ENCODE assay signal across 15 cellular contexts in genomic region chrX:53918697-53919096, GRCh38.
DNase-seq lines count a peak whose midpoint lies in the region; ATAC-seq and TF ChIP-seq lines count a peak whose summit lies in the region.
"Had no signal": no experiment of that assay in that cellular context is flagged by ENCODE, and none has a peak within 500 bp of the region (broad histone marks: within the 10 kb centered on the region; RNA-seq: fewer than 3 reads in every experiment).

No MANE protein-coding gene starts in this region.

- no peaks in the 10 kb centered on the region for H3K27me3 Mint-ChIP-seq in mesothelial cell of epicardium (ENCODE audit: low read depth)

- no peak overlapping the region for H3K4me3 ChIP-seq in fibroblast of pulmonary artery (replicated peaks; ENCODE audit: low read depth, low read length)
- H3K4me3 ChIP-seq: BLaER1, GM23338 had no signal

- no peak for ATAC-seq in left lobe of liver
- ATAC-seq: GM23338, HepG2 had no signal

- TF ChIP-seq CTCF in fibroblast of pulmonary artery (IDR thresholded peaks at IDR 0.05; ENCODE audit: low read length, missing control alignments) (no peak), mesothelial cell of epicardium (IDR thresholded peaks at IDR 0.05; ENCODE audit: unreplicated experiment) (no peak)

- H3K36me3 Mint-ChIP-seq in mesothelial cell of epicardium, result no peaks in the 10 kb centered on the region

- no peak overlapping the region for H3K4me3 Mint-ChIP-seq in mesothelial cell of epicardium
- H3K4me3 Mint-ChIP-seq: GM23338, H9 had no signal

- DNase-seq in ELF-1 (ENCODE audit: low read depth, low spot score) (peak; percentile 10), amniotic epithelial cell (ENCODE audit: low read depth) (peak; percentile 85), fibroblast of pulmonary artery (ENCODE audit: low read depth) (peak; percentile 8), mesothelial cell of epicardium (ENCODE audit: low spot score in 2 of 2, unreplicated experiment in 2 of 2) (no peak), HPDE6-E6E7 (ENCODE audit: extremely low spot score) (no peak), left lobe of liver (ENCODE audit: low spot score) (no peak), activated gamma-delta T cell treated with Interleukin-2 at 50 U/mL for 16 hours (no peak)
- no peak for DNase-seq in activated CD4-positive, alpha-beta T cell treated with anti-CD3 and anti-CD28 coated beads, Interleukin-2, amount 50 U/mL, for 48 hours
- DNase-seq: 8988T, AML-193, DMS53, H9 had no signal

- peaks cover 6% of the 10 kb centered on the region for H3K4me1 Mint-ChIP-seq in mesothelial cell of epicardium
- H3K4me1 Mint-ChIP-seq: GM23338 had no signal

- peaks cover 4% of the 10 kb centered on the region for H3K9me3 Mint-ChIP-seq in mesothelial cell of epicardium
- H3K9me3 Mint-ChIP-seq: GM23338 had no signal

- peak overlapping the region; percentile 65 for H3K27ac Mint-ChIP-seq in mesothelial cell of epicardium
- H3K27ac Mint-ChIP-seq: GM23338, H9 had no signal

Comparison
In these comparisons a context has a peak if more than half of its experiments do, and no peak if none do; other contexts are left out.
1. DNase-seq: peak in ELF-1 (single experiment), amniotic epithelial cell (single experiment) and fibroblast of pulmonary artery (single experiment); none in mesothelial cell of epicardium (0 of 2), HPDE6-E6E7 (single experiment), left lobe of liver (single experiment), activated gamma-delta T cell treated with Interleukin-2 at 50 U/mL for 16 hours (single experiment) and activated CD4-positive, alpha-beta T cell treated with anti-CD3 and anti-CD28 coated beads, Interleukin-2, amount 50 U/mL, for 48 hours (0 of 2).